In genomic region chr2:136407113-136407951, GRCh38 we compare ENCODE assay signal across 2 cellular contexts.
TF ChIP-seq lines count a peak whose summit lies in the region.

No MANE protein-coding gene starts in this region.

TF ChIP-seq in WTC11, 78 proteins besides CTCF, POLR2A, EP300 and RAD21 (continued from another document):
- peak; percentile 90 for TF ChIP-seq ZBTB43 (CRISPR knock-in tag; IDR thresholded peaks at IDR 0.05)

TF ChIP-seq in neural cell, 6 proteins besides CTCF, POLR2A, EP300 and RAD21:
- peak; percentile 32 for TF ChIP-seq REST (IDR thresholded peaks at IDR 0.05; ENCODE audit: borderline replicate concordance)
- TF ChIP-seq TAF1 (IDR thresholded peaks at IDR 0.05; ENCODE audit: low read depth): no peak
- TF ChIP-seq POLR2AphosphoS5 (IDR thresholded peaks at IDR 0.05): peak; percentile 96
- TF ChIP-seq MXI1 (conservative IDR thresholded peaks at IDR 0.05; ENCODE audit: poor library complexity, severe bottlenecking): no peak
- TF ChIP-seq EZH2 (IDR thresholded peaks at IDR 0.05; ENCODE audit: borderline replicate concordance, insufficient read depth, low read length, poor library complexity, severe bottlenecking): no peak
